ENCODE assay signal across 1 cellular context in the genomic region with DNA sequence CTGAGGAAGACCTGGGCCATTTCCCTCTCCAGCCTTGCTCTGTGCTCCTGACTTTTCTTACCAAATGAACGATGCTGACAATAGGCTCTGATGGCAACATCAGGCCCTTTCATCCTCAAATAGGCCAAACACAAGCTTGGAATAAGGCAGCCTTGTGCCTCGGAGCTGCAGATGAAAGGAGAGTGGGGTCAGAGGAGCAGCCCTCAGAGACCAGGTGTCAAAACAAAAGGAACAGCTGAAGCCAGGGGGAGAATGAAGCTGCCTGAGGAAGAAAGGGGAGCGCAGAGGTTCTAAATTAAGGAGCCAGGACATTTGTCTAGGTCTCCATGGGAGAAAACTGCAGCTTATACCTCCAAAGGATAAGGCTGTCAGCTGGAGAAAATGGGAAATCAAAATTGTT.
A peak's percentile ranks its signal among the peaks of the same experiment; 100 is the strongest.
TF ChIP-seq lines count a peak whose summit lies in the region.

No MANE protein-coding gene starts in this region.

TF ChIP-seq in H1, 55 proteins besides CTCF, POLR2A, EP300 and RAD21:
- TF ChIP-seq TAF7 (optimal IDR thresholded peaks at IDR 0.05; ENCODE audit: borderline replicate concordance, low read depth, low read length) (no peak), TCF12 (IDR thresholded peaks at IDR 0.05; ENCODE audit: low read depth, low read length) (peak; percentile 84; the same call in 1 of the 2 replicates), PHF8 (conservative IDR thresholded peaks at IDR 0.05; ENCODE audit: low read depth, low read length) (no peak), TEAD4 (IDR thresholded peaks at IDR 0.05; ENCODE audit: low read depth, low read length) (no peak), SP2 (IDR thresholded peaks at IDR 0.05; ENCODE audit: low read length) (no peak), SUZ12 (IDR thresholded peaks at IDR 0.05; ENCODE audit: low read length) (no peak), HDAC2 (IDR thresholded peaks at IDR 0.05; ENCODE audit: borderline replicate concordance in 1 of 2, low read depth in 2 of 2, low read length in 2 of 2) (no peak), RNF2 (IDR thresholded peaks at IDR 0.05; ENCODE audit: borderline replicate concordance, low read depth, low read length, missing control alignments, poor library complexity, severe bottlenecking) (no peak)
